1 cellular context compared by ENCODE assay signal in the genomic region with DNA sequence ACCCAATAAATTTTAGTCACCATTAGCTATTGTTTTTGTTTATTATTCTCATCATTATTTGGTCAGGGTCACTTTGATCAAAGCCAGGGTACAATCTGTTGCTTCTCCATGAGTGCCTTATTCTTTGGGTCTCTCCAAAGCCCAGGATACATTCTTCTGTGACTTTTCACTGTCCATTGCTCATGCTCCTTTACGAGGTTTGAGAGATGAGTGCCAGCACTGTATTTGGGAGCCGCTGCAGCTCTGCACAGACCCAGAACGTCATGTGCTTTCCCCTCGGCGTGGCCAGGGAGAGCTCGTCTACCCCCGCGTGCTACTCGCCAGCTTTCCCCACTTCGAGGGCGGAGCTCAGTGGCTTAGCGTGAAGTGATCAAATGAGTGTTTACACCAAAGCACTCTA.
A peak's percentile ranks its signal among the peaks of the same experiment; 100 is the strongest.
TF ChIP-seq lines count a peak whose summit lies in the region.

No MANE protein-coding gene starts in this region.

TF ChIP-seq in IMR-90, 13 proteins besides CTCF, POLR2A, EP300 and RAD21 (continued from another document):
- TF ChIP-seq, protein P1, sequence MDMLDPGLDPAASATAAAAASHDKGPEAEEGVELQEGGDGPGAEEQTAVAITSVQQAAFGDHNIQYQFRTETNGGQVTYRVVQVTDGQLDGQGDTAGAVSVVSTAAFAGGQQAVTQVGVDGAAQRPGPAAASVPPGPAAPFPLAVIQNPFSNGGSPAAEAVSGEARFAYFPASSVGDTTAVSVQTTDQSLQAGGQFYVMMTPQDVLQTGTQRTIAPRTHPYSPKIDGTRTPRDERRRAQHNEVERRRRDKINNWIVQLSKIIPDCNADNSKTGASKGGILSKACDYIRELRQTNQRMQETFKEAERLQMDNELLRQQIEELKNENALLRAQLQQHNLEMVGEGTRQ (IDR thresholded peaks at IDR 0.05; ENCODE audit: low read depth, low read length): peak; percentile 41; the same call in 1 of the 2 replicates
- TF ChIP-seq BHLHE40 (IDR thresholded peaks at IDR 0.05; ENCODE audit: low read depth, low read length) (0 out of 2 replicates have a peak, but pooled peaks have one; percentile 26), FOS (IDR thresholded peaks at IDR 0.05; ENCODE audit: low read depth, low read length) (no peak), NFE2L2 (IDR thresholded peaks at IDR 0.05; ENCODE audit: low read depth, low read length) (no peak), MXI1 (IDR thresholded peaks at IDR 0.05; ENCODE audit: borderline replicate concordance, low read depth, low read length) (no peak), MAZ (IDR thresholded peaks at IDR 0.05; ENCODE audit: borderline replicate concordance, low read depth, low read length) (no peak; the same call in 1 of the 2 replicates)
TF ChIP-seq in IMR-90: peak in this region for 2.
